9 cellular contexts compared by ENCODE assay signal in genomic region chr3:147411235-147411607, GRCh38. TPM values are rescaled to one million over a fixed set of nuclear protein-coding genes. Genes with fewer than 3 reads are reported as not detected.
DNase-seq lines count a peak whose midpoint lies in the region; ATAC-seq lines count a peak whose summit lies in the region.
"Had no signal": no experiment of that assay in that cellular context is flagged by ENCODE, and none has a peak within 500 bp of the region (broad histone marks: within the 10 kb centered on the region; RNA-seq: fewer than 3 reads in every experiment).

No MANE protein-coding gene starts in this region.

- peak overlapping the region; percentile 42 for H3K4me3 Mint-ChIP-seq in activated T-cell treated with anti-CD3 and anti-CD28 coated beads, Interleukin-2, amount 50 U/mL, for 4 hours
- peak overlapping the region; percentile 45 for H3K4me3 Mint-ChIP-seq in activated naive CD8-positive, alpha-beta T cell treated with anti-CD3 and anti-CD28 coated beads for 36 hours

- H3K27me3 Mint-ChIP-seq in activated T-cell treated with anti-CD3 and anti-CD28 coated beads, Interleukin-2, amount 50 U/mL, for 4 hours (ENCODE audit: low read depth), result peaks cover 83% of the 10 kb centered on the region
- peaks cover 96% of the 10 kb centered on the region for H3K27me3 Mint-ChIP-seq in activated naive CD8-positive, alpha-beta T cell treated with anti-CD3 and anti-CD28 coated beads for 36 hours

- ATAC-seq in activated T-cell treated with anti-CD3 and anti-CD28 coated beads, Interleukin-2, amount 50 U/mL, for 4 hours, result no peak

- peak overlapping the region; percentile 30 for H3K4me3 ChIP-seq in thymus (ENCODE audit: low read length)

- no peaks in the 10 kb centered on the region for H3K36me3 Mint-ChIP-seq in activated T-cell treated with anti-CD3 and anti-CD28 coated beads, Interleukin-2, amount 50 U/mL, for 4 hours (ENCODE audit: insufficient read depth)
- H3K36me3 Mint-ChIP-seq in activated naive CD8-positive, alpha-beta T cell treated with anti-CD3 and anti-CD28 coated beads for 36 hours, result peaks cover 36% of the 10 kb centered on the region

- H3K27me3 ChIP-seq in layer of hippocampus (ENCODE audit: control insufficient read depth, insufficient read depth, low read length), result peaks cover 5% of the 10 kb centered on the region
- H3K27me3 ChIP-seq in thymus (ENCODE audit: control insufficient read depth, insufficient read depth), result peaks cover 80% of the 10 kb centered on the region

- peaks cover 25% of the 10 kb centered on the region for H3K9me3 Mint-ChIP-seq in activated T-cell treated with anti-CD3 and anti-CD28 coated beads, Interleukin-2, amount 50 U/mL, for 4 hours
- peaks cover 34% of the 10 kb centered on the region for H3K9me3 Mint-ChIP-seq in activated naive CD8-positive, alpha-beta T cell treated with anti-CD3 and anti-CD28 coated beads for 36 hours

- peaks cover 4% of the 10 kb centered on the region for H3K4me1 ChIP-seq in thymus (ENCODE audit: control insufficient read depth, insufficient read depth, low read length)

- H3K27ac ChIP-seq in layer of hippocampus (ENCODE audit: low read depth, low read length), result peak overlapping the region; percentile 82
- no peak overlapping the region for H3K27ac ChIP-seq in thymus (ENCODE audit: low read depth)
- H3K27ac ChIP-seq: transverse colon had no signal

- WGBS in thymus, result 4% methylated on average over 14 of the region's 14 CpGs

- peaks cover 33% of the 10 kb centered on the region for H3K4me1 Mint-ChIP-seq in activated T-cell treated with anti-CD3 and anti-CD28 coated beads, Interleukin-2, amount 50 U/mL, for 4 hours (ENCODE audit: low read depth)
- peaks cover 34% of the 10 kb centered on the region for H3K4me1 Mint-ChIP-seq in activated naive CD8-positive, alpha-beta T cell treated with anti-CD3 and anti-CD28 coated beads for 36 hours

- peaks cover 12% of the 10 kb centered on the region for H3K9me3 ChIP-seq in thymus (ENCODE audit: control insufficient read depth)
- H3K9me3 ChIP-seq: transverse colon had no signal

- H3K36me3 ChIP-seq in thymus (ENCODE audit: control insufficient read depth, insufficient read depth), result no peaks in the 10 kb centered on the region
- H3K36me3 ChIP-seq: transverse colon had no signal

- no peak overlapping the region for H3K27ac Mint-ChIP-seq in activated naive CD8-positive, alpha-beta T cell treated with anti-CD3 and anti-CD28 coated beads for 36 hours

- no peak for DNase-seq in activated T-cell treated with anti-CD3 and anti-CD28 coated beads, Interleukin-2, amount 50 U/mL, for 4 hours
- no peak for DNase-seq in activated T-cell treated with anti-CD3 and anti-CD28 coated beads, Interleukin-2, amount 50 U/mL, for 1 hour
- no peak for DNase-seq in activated naive CD8-positive, alpha-beta T cell treated with anti-CD3 and anti-CD28 coated beads for 36 hours
- no peak for DNase-seq in NCI-H2196 treated with DMSO at 0.1 percent for 48 hours (lab: John Stamatoyannopoulos, UW; ENCODE audit: unreplicated experiment)
- no peak for DNase-seq in NCI-H2171 treated with DMSO at 0.1 percent for 48 hours (lab: John Stamatoyannopoulos, UW)
- no peak for DNase-seq in Kasumi-1 (lab: John Stamatoyannopoulos, UW)
- DNase-seq: transverse colon had no signal

RNA-seq across cellular contexts. Expression of gene ZIC1, which starts 2.1 kb away (rescaled TPM):
- not detected for total RNA-seq in activated T-cell treated with anti-CD3 and anti-CD28 coated beads, Interleukin-2, amount 50 U/mL, for 4 hours
- not detected for total RNA-seq in activated naive CD8-positive, alpha-beta T cell treated with anti-CD3 and anti-CD28 coated beads for 36 hours
- polyA plus RNA-seq in thymus, result 0.02 TPM
- total RNA-seq: transverse colon had no signal

RNA-seq across cellular contexts. Expression of gene ZIC4, which starts 4.9 kb away (rescaled TPM):
- total RNA-seq in activated T-cell treated with anti-CD3 and anti-CD28 coated beads, Interleukin-2, amount 50 U/mL, for 4 hours, result not detected
- not detected for total RNA-seq in activated naive CD8-positive, alpha-beta T cell treated with anti-CD3 and anti-CD28 coated beads for 36 hours
- not detected for polyA plus RNA-seq in thymus
- total RNA-seq: transverse colon had no signal
